In the genomic region with DNA sequence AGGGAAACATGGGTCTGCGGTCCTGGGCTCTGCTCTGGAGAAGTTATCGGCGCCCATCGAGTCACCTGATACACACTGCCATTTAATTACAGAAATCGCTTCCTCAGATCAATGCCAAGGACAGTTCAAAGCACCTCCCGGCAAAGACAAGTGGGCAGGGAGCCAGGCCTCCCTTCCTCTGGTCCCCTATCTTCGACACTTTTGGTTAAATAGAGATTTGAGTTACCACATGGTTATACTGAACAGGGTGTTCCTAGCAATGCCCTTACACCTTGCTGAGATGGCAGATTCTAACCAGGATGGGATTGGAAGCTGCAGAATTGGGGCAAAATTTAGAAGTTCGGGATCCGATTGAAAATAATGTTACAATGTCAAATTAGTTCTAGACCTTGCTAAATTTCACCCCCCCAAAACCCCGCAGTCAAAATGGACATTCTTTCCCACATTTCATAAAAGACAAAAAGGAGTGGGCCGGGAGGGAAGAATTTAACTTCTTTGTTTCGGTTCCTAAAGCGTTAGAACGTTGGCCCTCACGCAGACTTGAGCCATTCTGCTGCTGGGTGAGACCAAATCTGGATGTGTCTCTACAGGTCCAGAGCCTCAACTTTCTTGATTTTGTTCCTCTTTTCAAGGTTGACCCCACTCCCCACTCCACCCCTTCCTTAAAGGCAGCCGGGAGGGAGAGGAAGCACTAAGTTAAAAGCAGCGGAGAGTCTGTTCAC, we compare ENCODE assay signal across 9 cellular contexts. TPM values are rescaled to one million over a fixed set of nuclear protein-coding genes. Genes with fewer than 3 reads are reported as not detected.
DNase-seq lines count a peak whose midpoint lies in the region; ATAC-seq and TF ChIP-seq lines count a peak whose summit lies in the region.
"Had no signal": no experiment of that assay in that cellular context is flagged by ENCODE, and none has a peak within 500 bp of the region (broad histone marks: within the 10 kb centered on the region; RNA-seq: fewer than 3 reads in every experiment).

No MANE protein-coding gene starts in this region.

- H3K27ac ChIP-seq in CD4-positive, alpha-beta memory T cell (ENCODE audit: low read depth, low read length): no peak overlapping the region

- no peaks in the 10 kb centered on the region for H3K36me3 ChIP-seq in CD4-positive, alpha-beta memory T cell (ENCODE audit: insufficient read depth, low read length)

- peaks cover 17% of the 10 kb centered on the region for H3K4me1 ChIP-seq in CD4-positive, alpha-beta memory T cell (ENCODE audit: insufficient read depth, low read length)

- no peaks in the 10 kb centered on the region for H3K36me3 Mint-ChIP-seq in CD4-positive, alpha-beta memory T cell
- peaks cover 0 to 18% of the 10 kb centered on the region in 2 donors for H3K36me3 Mint-ChIP-seq in naive B cell

- H3K9me3 Mint-ChIP-seq in CD4-positive, alpha-beta memory T cell: peaks cover 0 to 4% (median 0%) of the 10 kb centered on the region in 8 donors
- H3K9me3 Mint-ChIP-seq in naive B cell: peaks cover 0 to 4% (median 0%) of the 10 kb centered on the region in 7 donors

- H3K27ac Mint-ChIP-seq in CD4-positive, alpha-beta memory T cell: peak overlapping the region in 2 of 7 donors; percentile 20 to 29
- peak overlapping the region in 2 of 6 donors; percentile 44 to 54 for H3K27ac Mint-ChIP-seq in naive B cell

- H3K27me3 Mint-ChIP-seq in CD4-positive, alpha-beta memory T cell: peaks cover 56 to 71% of the 10 kb centered on the region in 2 donors
- peaks cover 67 to 78% (median 77%) of the 10 kb centered on the region in 3 donors for H3K27me3 Mint-ChIP-seq in naive B cell

- POLR2A ChIA-PET in CD4-positive, alpha-beta memory T cell (lab: Charles Lee; ENCODE audit: partially characterized antibody): interaction anchor here (1.1 kb wide), 1 partner anchor 951 kb away, joined by 4 read pairs; no protein-coding TSS in a partner anchor

- peaks cover 50% of the 10 kb centered on the region for H3K27me3 ChIP-seq in CD4-positive, alpha-beta memory T cell (ENCODE audit: insufficient read depth, low read length)

- DNase-seq in CD4-positive, alpha-beta memory T cell: no peak
- DNase-seq in cardiac fibroblast (ENCODE audit: low read depth in 2 of 2) (no peak), naive B cell (no peak), HuH-7.5 (ENCODE audit: low spot score) (no peak), SK-N-DZ (ENCODE audit: low spot score) (no peak)
- DNase-seq in stimulated activated CD4-positive, alpha-beta T cell treated with anti-CD3 and anti-CD28 coated beads, Interleukin-12 subunit alpha, Interleukin-12 subunit beta, amount 100 ng/mL, for 4 hours: no peak

- no peak for TF ChIP-seq CTCF in cardiac fibroblast (IDR thresholded peaks at IDR 0.05; ENCODE audit: low read depth, low read length)

- H3K4me1 Mint-ChIP-seq in CD4-positive, alpha-beta memory T cell: peaks cover 35 to 51% (median 43%) of the 10 kb centered on the region in 4 donors
- peaks cover 33 to 48% (median 41%) of the 10 kb centered on the region in 3 donors for H3K4me1 Mint-ChIP-seq in naive B cell

- peak overlapping the region; percentile 77 to 88 (median 84) for H3K4me3 Mint-ChIP-seq in CD4-positive, alpha-beta memory T cell
- H3K4me3 Mint-ChIP-seq in naive B cell: peak overlapping the region; percentile 55 to 88 (median 80)

- peak overlapping the region in 1 of 2 donors; percentile 26 for H3K4me3 ChIP-seq in CD4-positive, alpha-beta memory T cell (ENCODE audit: low read length in 2 of 2)
- peak overlapping the region; percentile 27 to 38 for H3K4me3 ChIP-seq in cardiac fibroblast (replicated peaks in 1 of 2; ENCODE audit: low read depth in 2 of 2, low read length in 2 of 2)

- ATAC-seq in HG03565 (IDR thresholded peaks at IDR 0.05; ENCODE audit: unreplicated experiment) (peak; percentile 11), naive B cell (ENCODE audit: low read depth in 2 of 2) (peak; percentile 40 to 49), GM19395 (IDR thresholded peaks at IDR 0.05; ENCODE audit: unreplicated experiment) (no peak)

- intact Hi-C loops in CD4-positive, alpha-beta memory T cell (cut with micrococcal nuclease): loop anchor here (1.0 to 5.0 kb wide), 2 partner anchors 150 to 952 kb away; no protein-coding TSS in a partner anchor

- CTCF ChIA-PET in CD4-positive, alpha-beta memory T cell (lab: Charles Lee; ENCODE audit: partially characterized antibody): interaction anchor here (0.7 to 5.9 kb wide), 27 partner anchors 8 to 1517 kb away, joined by 3 to 61 read pairs (median 4); no protein-coding TSS in a partner anchor

- no peaks in the 10 kb centered on the region for H3K9me3 ChIP-seq in CD4-positive, alpha-beta memory T cell (ENCODE audit: control insufficient read depth in 1 of 2, low read length in 2 of 2)

RNA-seq across cellular contexts. Expression of a gene that starts 2.2 kb away (rescaled TPM):
- not detected for total RNA-seq in CD4-positive, alpha-beta memory T cell
- not detected for polyA plus RNA-seq in CD4-positive, alpha-beta memory T cell
- polyA plus RNA-seq in naive B cell (ENCODE audit: low read depth in 6 of 6): not detected
- 2.2 and 2.7 TPM in 2 replicates for polyA plus RNA-seq in SK-N-DZ (2014; cell fraction: cytosol; rRNA removed)
- 0.44 and 1.1 TPM in 2 replicates for polyA plus RNA-seq in SK-N-DZ (2014; cell fraction: nucleus; rRNA removed)
- total RNA-seq: activated CD8-positive, alpha-beta memory T cell treated with anti-CD3 and anti-CD28 coated beads for 36 hours had no signal

RNA-seq across cellular contexts. Expression of a gene that starts 21.5 kb away (rescaled TPM):
- total RNA-seq in CD4-positive, alpha-beta memory T cell: not detected
- not detected for polyA plus RNA-seq in CD4-positive, alpha-beta memory T cell
- not detected for polyA plus RNA-seq in naive B cell (ENCODE audit: low read depth in 6 of 6)
- 9.4 and 10.2 TPM in 2 replicates for polyA plus RNA-seq in SK-N-DZ (2014; cell fraction: cytosol; rRNA removed)
- polyA plus RNA-seq in SK-N-DZ (2014; cell fraction: nucleus; rRNA removed): 17.9 and 25.1 TPM in 2 replicates
- total RNA-seq: activated CD8-positive, alpha-beta memory T cell treated with anti-CD3 and anti-CD28 coated beads for 36 hours had no signal
